In genomic region chr13:27621116-27621365, GRCh38 we compare ENCODE assay signal across 8 cellular contexts. TPM values are rescaled to one million over a fixed set of nuclear protein-coding genes. Genes with fewer than 3 reads are reported as not detected.
DNase-seq lines count a peak whose midpoint lies in the region; ATAC-seq, FAIRE-seq and TF ChIP-seq lines count a peak whose summit lies in the region.

No MANE protein-coding gene starts in this region.

- H3K9me2 ChIP-seq in neural cell (ENCODE audit: insufficient read depth, low read length), result no peaks in the 10 kb centered on the region

- peak overlapping the region; percentile 16 for H3K4me2 ChIP-seq in neural cell (ENCODE audit: low read length)

- no peak for TF ChIP-seq CTCF in GM12864 (IDR thresholded peaks at IDR 0.05; ENCODE audit: low read depth, low read length, missing control alignments)
- no peak for TF ChIP-seq CTCF in neural cell (IDR thresholded peaks at IDR 0.05; ENCODE audit: poor library complexity, severe bottlenecking)
- TF ChIP-seq CTCF in D721Med (IDR thresholded peaks at IDR 0.05; ENCODE audit: insufficient read depth, missing control alignments), result no peak

- no peak for TF ChIP-seq RAD21 in neural cell (conservative IDR thresholded peaks at IDR 0.05)

- ATAC-seq in HG02588 (IDR thresholded peaks at IDR 0.05; ENCODE audit: unreplicated experiment) (no peak), HG02885 (IDR thresholded peaks at IDR 0.05; ENCODE audit: poor library complexity, unreplicated experiment) (no peak)

- peaks cover 11 to 13% of the 10 kb centered on the region in 2 donors for H3K36me3 ChIP-seq in duodenal mucosa (ENCODE audit: control insufficient read depth in 1 of 2, insufficient read depth in 2 of 2, low read length in 2 of 2)
- peaks cover 11% of the 10 kb centered on the region for H3K36me3 ChIP-seq in neural cell (ENCODE audit: insufficient read depth, low read length)

- H3F3A ChIP-seq in neural cell (ENCODE audit: insufficient read depth, low read length, poor library complexity, severe bottlenecking), result no peaks in the 10 kb centered on the region

- H3K4me3 ChIP-seq in GM12864 (ENCODE audit: low read depth, low read length) (peak overlapping the region; percentile 67), duodenal mucosa (ENCODE audit: low read depth in 1 of 2, low read length in 2 of 2) (peak overlapping the region; percentile 90 to 97), neural cell (ENCODE audit: low read length) (peak overlapping the region; percentile 93)

- H3K9ac ChIP-seq in duodenal mucosa (ENCODE audit: low read depth in 1 of 2, low read length in 2 of 2), result peak overlapping the region; percentile 90 to 95
- H3K9ac ChIP-seq in neural cell (ENCODE audit: low read length), result peak overlapping the region; percentile 79

- no peaks in the 10 kb centered on the region for H4K20me1 ChIP-seq in neural cell (ENCODE audit: insufficient read depth)

- DNase-seq in GM12864 (ENCODE audit: low read depth) (no peak), NCI-H345 (lab: John Stamatoyannopoulos, UW) (peak; percentile 57), 8988T (no peak), D721Med (ENCODE audit: insufficient read length, low spot score) (no peak)

- TF ChIP-seq EP300 in neural cell (conservative IDR thresholded peaks at IDR 0.05; ENCODE audit: poor library complexity, severe bottlenecking), result no peak

- H3K27me3 ChIP-seq in duodenal mucosa (ENCODE audit: control insufficient read depth in 1 of 2, insufficient read depth in 2 of 2, low read length in 2 of 2) (no peaks in the 10 kb centered on the region), neural cell (ENCODE audit: insufficient read depth, low read depth, low read length) (no peaks in the 10 kb centered on the region)

- H2AFZ ChIP-seq in neural cell (ENCODE audit: low read depth, low read length), result peak overlapping the region; percentile 96

- H3K79me2 ChIP-seq in neural cell (replicated peaks; ENCODE audit: insufficient read depth, low read length), result peaks cover 16% of the 10 kb centered on the region

- H3K9me3 ChIP-seq in duodenal mucosa (ENCODE audit: control insufficient read depth in 1 of 2, low read length in 2 of 2) (no peaks in the 10 kb centered on the region), neural cell (ENCODE audit: low read length) (no peaks in the 10 kb centered on the region)

- no peak for FAIRE-seq in D721Med (lab: Jason Lieb, UNC)

- H3K27ac ChIP-seq in duodenal mucosa (ENCODE audit: low read depth, low read length) (peak overlapping the region; percentile 98), neural cell (ENCODE audit: low read length) (peak overlapping the region; percentile 75)

- H3K4me1 ChIP-seq in duodenal mucosa (ENCODE audit: control insufficient read depth in 1 of 2, insufficient read depth in 2 of 2, low read length in 2 of 2), result peaks cover 36 to 43% of the 10 kb centered on the region in 2 donors

TF ChIP-seq in neural cell, 6 proteins besides CTCF, POLR2A, EP300 and RAD21:
- no peak for TF ChIP-seq MXI1 (conservative IDR thresholded peaks at IDR 0.05; ENCODE audit: poor library complexity, severe bottlenecking)
- TF ChIP-seq SMC3 (conservative IDR thresholded peaks at IDR 0.05; ENCODE audit: poor library complexity), result no peak
- TF ChIP-seq REST (IDR thresholded peaks at IDR 0.05; ENCODE audit: borderline replicate concordance), result no peak
- no peak for TF ChIP-seq POLR2AphosphoS5 (IDR thresholded peaks at IDR 0.05)

RNA-seq across cellular contexts. Expression of gene POLR1D, which starts 0.7 kb away (rescaled TPM):
- 134 and 179 TPM in 2 replicates for polyA plus RNA-seq in neural cell
- polyA minus RNA-seq in neural cell, result 43.6 and 60.1 TPM in 2 replicates

RNA-seq across cellular contexts. Expression of gene LNX2, which starts 0.7 kb away (rescaled TPM):
- polyA plus RNA-seq in neural cell, result 3.6 and 4.2 TPM in 2 replicates
- 10.0 and 11.5 TPM in 2 replicates for polyA minus RNA-seq in neural cell
